Comparison of ENCODE assay signal across 25 cellular contexts in the genomic region with DNA sequence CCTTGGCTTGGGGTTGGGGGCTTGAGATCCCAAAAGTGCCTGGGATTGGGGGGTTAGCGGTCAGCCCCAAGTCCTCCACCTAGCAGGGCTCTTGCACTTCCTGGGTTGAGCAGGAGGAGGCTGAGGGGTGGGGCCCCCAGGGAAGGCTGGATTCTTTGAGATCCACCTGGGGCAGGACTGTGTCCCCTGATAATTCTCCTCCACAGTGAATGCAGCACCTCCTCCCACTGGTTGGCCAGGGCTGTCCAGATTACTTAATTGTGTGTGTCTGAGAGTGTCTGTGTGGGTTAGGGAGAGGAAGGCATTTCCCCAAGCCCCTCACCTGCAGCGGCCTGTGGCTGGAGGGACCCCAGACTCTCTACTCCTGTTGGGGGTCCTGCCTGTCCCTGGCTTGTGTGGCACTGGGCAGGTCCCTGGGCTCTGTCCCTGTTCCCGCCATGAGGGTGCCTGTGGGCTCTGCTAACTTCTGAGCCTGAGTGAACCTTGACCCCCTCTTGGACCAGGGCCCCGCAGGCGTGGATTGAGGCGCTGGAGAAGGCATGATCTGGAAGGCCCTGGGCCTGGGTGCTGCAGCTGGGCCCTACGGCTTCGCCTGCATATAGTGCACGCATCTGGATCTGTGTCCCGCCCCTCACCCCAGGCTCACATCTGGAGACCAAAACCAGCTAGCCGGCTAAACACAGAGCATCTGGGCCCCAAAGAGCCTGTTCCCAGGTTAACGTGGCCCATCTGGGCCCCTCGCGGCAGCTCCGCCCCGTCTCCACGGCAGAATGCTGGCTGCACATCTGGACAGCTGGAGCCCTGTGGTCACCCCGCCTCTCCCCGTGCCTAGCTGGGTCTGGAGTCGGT. TPM values are rescaled to one million over a fixed set of nuclear protein-coding genes. Genes with fewer than 3 reads are reported as not detected.
DNase-seq lines count a peak whose midpoint lies in the region; ATAC-seq, FAIRE-seq and TF ChIP-seq lines count a peak whose summit lies in the region.
"Had no signal": no experiment of that assay in that cellular context is flagged by ENCODE, and none has a peak within 500 bp of the region (broad histone marks: within the 10 kb centered on the region; RNA-seq: fewer than 3 reads in every experiment).

No MANE protein-coding gene starts in this region.

- CTCF ChIA-PET in SK-N-SH (lab: Yijun Ruan, JAX) (interaction anchor here (0.9 to 5.4 kb wide), 5 partner anchors 10 to 530 kb away, joined by 3 to 57 read pairs (median 4); a partner anchor contains a TSS), HepG2 (lab: Yijun Ruan, JAX; ENCODE audit: low intra/inter-chr PET ratio, low total read pairs) (no interaction called here)

- no peak for TF ChIP-seq POLR2A in HepG2 (IDR thresholded peaks at IDR 0.05; ENCODE audit: insufficient read depth in 1 of 2, low read depth in 2 of 2, low read length in 2 of 2)

- H3K4me2 ChIP-seq in SK-N-SH = no peak overlapping the region
- H3K4me2 ChIP-seq in HepG2 (ENCODE audit: low read depth, low read length) = peak overlapping the region; percentile 68
- no peak overlapping the region for H3K4me2 ChIP-seq in GM23248 (ENCODE audit: unreplicated experiment)

- no peak overlapping the region for H3K27ac ChIP-seq in SK-N-SH (ENCODE audit: low read depth in 2 of 2, low read length in 1 of 2)
- H3K27ac ChIP-seq in HepG2 (ENCODE audit: extremely low read length, insufficient read depth, low read length) = no peak overlapping the region
- peak overlapping the region; percentile 36 for H3K27ac ChIP-seq in upper lobe of right lung
- H3K27ac ChIP-seq in GM23248 = no peak overlapping the region
- H3K27ac ChIP-seq: body of pancreas, C4-2B, colonic mucosa, pancreas, VCaP had no signal

- no peaks in the 10 kb centered on the region for H3K79me2 ChIP-seq in SK-N-SH (ENCODE audit: insufficient read depth)
- no peaks in the 10 kb centered on the region for H3K79me2 ChIP-seq in HepG2 (ENCODE audit: insufficient read depth, low read length)
- H3K79me2 ChIP-seq in GM23248 (ENCODE audit: insufficient read depth) = no peaks in the 10 kb centered on the region

- POLR2A ChIA-PET in SK-N-SH (lab: Yijun Ruan, JAX) = interaction anchor here (0.7 kb wide), 1 partner anchor 9 kb away, joined by 3 read pairs; no protein-coding TSS in a partner anchor
- POLR2A ChIA-PET in HepG2 (lab: Yijun Ruan, JAX) = interaction anchor here (1.6 to 2.5 kb wide), 3 partner anchors 9 to 108 kb away, joined by 3 to 25 read pairs (median 11); no protein-coding TSS in a partner anchor

- H2AFZ ChIP-seq in SK-N-SH (ENCODE audit: low read depth) (no peak overlapping the region), HepG2 (ENCODE audit: low read length) (no peak overlapping the region), GM23248 (no peak overlapping the region)

- DNase-seq in SK-N-SH (peak; percentile 85), HepG2 (ENCODE audit: low spot score) (no peak), upper lobe of right lung (no peak), GM23248 (no peak), HuH-7 (ENCODE audit: low spot score) (no peak), NCI-H2107 treated with DMSO at 0.1 percent for 48 hours (lab: John Stamatoyannopoulos, UW; ENCODE audit: unreplicated experiment) (no peak)
- DNase-seq: 8988T; activated CD4-positive, alpha-beta T cell treated with anti-CD3 and anti-CD28 coated beads, Interleukin-2, amount 50 U/mL, for 48 hours; activated naive CD4-positive, alpha-beta T cell treated with anti-CD3 and anti-CD28 coated beads for 36 hours; activated T-cell treated with anti-CD3 and anti-CD28 coated beads, Interleukin-2, amount 50 U/mL, for 1 hour; body of pancreas; colonic mucosa; DMS79 treated with DMSO at 0.1 percent for 48 hours; NCI-H187; SHP77; stimulated activated CD4-positive, alpha-beta T cell treated with anti-CD3 and anti-CD28 coated beads, Interleukin-4, amount 100 ng/mL, for 24 hours had no signal

- no peaks in the 10 kb centered on the region for H3K36me3 ChIP-seq in SK-N-SH (replicated peaks in 1 of 2; ENCODE audit: control insufficient read depth in 1 of 2, insufficient read depth in 2 of 2, low read length in 1 of 2)
- H3K36me3 ChIP-seq in HepG2 (replicated peaks in 1 of 2; ENCODE audit: control insufficient read depth in 1 of 2, insufficient read depth in 2 of 2, low read length in 2 of 2) = no peaks in the 10 kb centered on the region
- no peaks in the 10 kb centered on the region for H3K36me3 ChIP-seq in upper lobe of right lung
- no peaks in the 10 kb centered on the region for H3K36me3 ChIP-seq in GM23248 (ENCODE audit: low read depth)
- H3K36me3 ChIP-seq: colonic mucosa, pancreas had no signal

- no peak overlapping the region for H3K4me3 ChIP-seq in SK-N-SH (ENCODE audit: low read depth in 2 of 2, low read length in 1 of 2)
- H3K4me3 ChIP-seq in HepG2 (replicated peaks in 1 of 3; ENCODE audit: insufficient read depth in 1 of 3, low read depth in 2 of 3, low read length in 3 of 3) = peak overlapping the region in 1 of 3 experiments; percentile 63; a peak in 1 of 6 replicates
- no peak overlapping the region for H3K4me3 ChIP-seq in upper lobe of right lung
- H3K4me3 ChIP-seq in GM23248 = no peak overlapping the region
- H3K4me3 ChIP-seq: body of pancreas, colonic mucosa, lung, pancreas had no signal

- H3K9me2 ChIP-seq in SK-N-SH (no peaks in the 10 kb centered on the region), GM23248 (ENCODE audit: insufficient read depth) (no peaks in the 10 kb centered on the region)

- no peak for TF ChIP-seq CTCF in SK-N-SH (IDR thresholded peaks at IDR 0.05)
- TF ChIP-seq CTCF in HepG2 (CRISPR knock-in tag; IDR thresholded peaks at IDR 0.05) = no peak
- TF ChIP-seq CTCF in upper lobe of right lung (IDR thresholded peaks at IDR 0.05) = no peak

- WGBS in SK-N-SH (ENCODE audit: low lambda C conversion rate) = 85% methylated on average over 12 of the region's 20 CpGs
- WGBS in HepG2 (ENCODE audit: low lambda C conversion rate) = 0% methylated on average over 5 of the region's 20 CpGs
- 53 to 56% methylated on average over 20 of the region's 20 CpGs for WGBS in GM23248 (ENCODE audit: low coverage in 1 of 2, low lambda C conversion rate in 2 of 2, missing lambda C conversion rate in 2 of 2), 2 experiments

- no peak for FAIRE-seq in HepG2 (lab: Jason Lieb, UNC)
- FAIRE-seq: pancreas had no signal

- H3K9ac ChIP-seq in SK-N-SH (no peak overlapping the region), HepG2 (ENCODE audit: insufficient read depth, low read depth, low read length) (no peak overlapping the region), GM23248 (no peak overlapping the region)

- BruUV-seq in HepG2 (replicated peaks; lab: Mats Ljungman, UMichigan) = no TSS peak

- TF ChIP-seq EP300 in SK-N-SH (IDR thresholded peaks at IDR 0.05; ENCODE audit: borderline replicate concordance in 1 of 2, low read depth in 1 of 2, low read length in 1 of 2) (no peak), HepG2 (IDR thresholded peaks at IDR 0.05; ENCODE audit: low read depth in 2 of 2, low read length in 2 of 2) (no peak), HepG2 (CRISPR knock-in tag; IDR thresholded peaks at IDR 0.05; ENCODE audit: borderline replicate concordance) (no peak)

- ATAC-seq in SK-N-SH treated with all-trans-retinoic acid at 6 μM for 48 hours = no peak; the same call in none of the 3 replicates
- peak; percentile 5 for ATAC-seq in esophagus mucosa
- peak; percentile 62 for ATAC-seq in HepG2
- peak; percentile 16 for ATAC-seq in upper lobe of right lung
- ATAC-seq: body of pancreas had no signal

- in situ Hi-C loops in HepG2 (cut with HindIII; ENCODE audit: extremely low pct_ligation_motif_present, low pct_unique_long_range_greater_than_20kb) (loop anchor here (5.0 kb wide), 1 partner anchor 151 kb away; no protein-coding TSS in a partner anchor), GM23248 (cut with MboI) (loop anchor here (10.0 to 25.0 kb wide), 3 partner anchors 153 to 516 kb away; a partner anchor contains a TSS)

- intact Hi-C loops in HepG2 (cut with micrococcal nuclease; ENCODE audit: unreplicated experiment) = no loop called here
- intact Hi-C loops in upper lobe of right lung (cut with DNase I) = no loop called here

- no peaks in the 10 kb centered on the region for H4K20me1 ChIP-seq in SK-N-SH (ENCODE audit: insufficient read depth)
- no peaks in the 10 kb centered on the region for H4K20me1 ChIP-seq in HepG2 (ENCODE audit: insufficient read depth, low read length)
- H4K20me1 ChIP-seq in GM23248 (ENCODE audit: insufficient read depth) = no peaks in the 10 kb centered on the region

- H3K9me3 ChIP-seq in SK-N-SH = no peaks in the 10 kb centered on the region
- no peaks in the 10 kb centered on the region for H3K9me3 ChIP-seq in HepG2 (ENCODE audit: low read length)
- H3K9me3 ChIP-seq in upper lobe of right lung = no peaks in the 10 kb centered on the region
- H3K9me3 ChIP-seq in GM23248 (ENCODE audit: low read depth) = no peaks in the 10 kb centered on the region
- H3K9me3 ChIP-seq: body of pancreas, colonic mucosa, pancreas had no signal

- H3F3A ChIP-seq in SK-N-SH (replicated peaks; ENCODE audit: insufficient read depth) = no peaks in the 10 kb centered on the region
- H3F3A ChIP-seq in GM23248 (ENCODE audit: insufficient read depth) = 0 out of 2 replicates have a peak, but pooled peaks cover 4% of the 10 kb centered on the region

- peaks cover 0 to 35% of the 10 kb centered on the region in 2 experiments; a peak in 1 of 4 replicates for H3K4me1 ChIP-seq in SK-N-SH (ENCODE audit: control insufficient read depth in 1 of 2, insufficient read depth in 2 of 2, low read depth in 1 of 2, low read length in 1 of 2)
- H3K4me1 ChIP-seq in HepG2 (ENCODE audit: insufficient read depth, low read length) = peaks cover 49% of the 10 kb centered on the region
- peaks cover 31% of the 10 kb centered on the region for H3K4me1 ChIP-seq in upper lobe of right lung
- H3K4me1 ChIP-seq in GM23248 (ENCODE audit: insufficient read depth) = no peaks in the 10 kb centered on the region
- H3K4me1 ChIP-seq: colonic mucosa, pancreas had no signal

- TF ChIP-seq RAD21 in SK-N-SH (IDR thresholded peaks at IDR 0.05; ENCODE audit: low read length) (no peak), HepG2 (CRISPR knock-in tag; IDR thresholded peaks at IDR 0.05) (no peak)

- H3K27me3 ChIP-seq in SK-N-SH (ENCODE audit: insufficient read depth) = no peaks in the 10 kb centered on the region
- H3K27me3 ChIP-seq in HepG2 (ENCODE audit: control insufficient read depth in 1 of 2, insufficient read depth in 2 of 2, low read length in 2 of 2) = peaks cover 3% of the 10 kb centered on the region in 2 experiments; a peak in 2 of 5 replicates
- H3K27me3 ChIP-seq in upper lobe of right lung = no peaks in the 10 kb centered on the region
- H3K27me3 ChIP-seq in GM23248 (replicated peaks; ENCODE audit: insufficient read depth) = no peaks in the 10 kb centered on the region
- H3K27me3 ChIP-seq: body of pancreas, colonic mucosa, pancreas had no signal

RNA-seq across cellular contexts. Expression of a gene that starts 10.4 kb away (rescaled TPM):
- polyA plus RNA-seq in SK-N-SH (2012; rRNA removed) = 0.71 and 0.96 TPM in 2 replicates
- 0.32 and 0.63 TPM in 2 replicates for polyA plus RNA-seq in SK-N-SH (2012; cell fraction: cytosol; rRNA removed)
- 0.17 and 0.54 TPM in 2 replicates for polyA plus RNA-seq in SK-N-SH (2012; cell fraction: nucleus; rRNA removed)
- not detected for total RNA-seq in esophagus mucosa
- not detected in 2 replicates for total RNA-seq in HepG2 (2016; rRNA removed; fragmentation: Illumina TruSeq; extraction: Trizol)
- not detected in 2 replicates for total RNA-seq in HepG2 (2016; cell fraction: cytosol; rRNA removed; fragmentation: Illumina TruSeq; extraction: Trizol; ENCODE audit: low read depth)
- total RNA-seq in HepG2 (2016; cell fraction: insoluble cytoplasmic fraction; rRNA removed; fragmentation: Illumina TruSeq; extraction: Trizol) = not detected in 2 replicates
- not detected in 2 replicates for total RNA-seq in HepG2 (2016; cell fraction: membrane; rRNA removed; fragmentation: Illumina TruSeq; extraction: Trizol)
- total RNA-seq in HepG2 (2016; cell fraction: nucleus; rRNA removed; fragmentation: Illumina TruSeq; extraction: Trizol) = not detected in 2 replicates
- polyA plus RNA-seq in HepG2 (2011; rRNA removed) = not detected in 2 replicates
- polyA plus RNA-seq in HepG2 (2011; cell fraction: cytosol; rRNA removed) = not detected in 2 replicates
- not detected in 2 replicates for polyA plus RNA-seq in HepG2 (2011; cell fraction: nucleus; rRNA removed)
- polyA plus RNA-seq in HepG2 (2012) = not detected in 2 replicates
- not detected in 2 replicates for polyA plus RNA-seq in HepG2 (2016; cell fraction: cytosol; fragmentation: Illumina TruSeq; extraction: Trizol; ENCODE audit: low read depth)
- not detected in 2 replicates for polyA plus RNA-seq in HepG2 (2016; cell fraction: insoluble cytoplasmic fraction; fragmentation: Illumina TruSeq; extraction: Trizol; ENCODE audit: low read depth)
- polyA plus RNA-seq in HepG2 (2016; cell fraction: membrane; fragmentation: Illumina TruSeq; extraction: Trizol; ENCODE audit: low read depth) = not detected in 2 replicates
- polyA plus RNA-seq in HepG2 (2016; cell fraction: nucleus; fragmentation: Illumina TruSeq; extraction: Trizol; ENCODE audit: insufficient read depth, low read depth) = not detected in 2 replicates
- polyA minus RNA-seq in HepG2 (2011; rRNA and poly(A)+ RNA removed; ENCODE audit: low replicate concordance) = 1.4 TPM in 1 of 2 replicates, not detected in the other
- polyA minus RNA-seq in HepG2 (2011; cell fraction: cytosol; rRNA and poly(A)+ RNA removed) = not detected in 2 replicates
- polyA minus RNA-seq in HepG2 (2011; cell fraction: nucleus; rRNA and poly(A)+ RNA removed) = not detected in 2 replicates
- total RNA-seq in upper lobe of right lung = not detected
- not detected in 2 replicates for total RNA-seq in GM23248 (2014; rRNA removed; shearing (Covaris generic))
- polyA plus RNA-seq in GM23248 (2016; fragmentation: Nextera tagmentation; extraction: Ambion mirVana) = not detected in 2 replicates
- total RNA-seq: activated naive CD4-positive, alpha-beta T cell treated with anti-CD3 and anti-CD28 coated beads for 36 hours; body of pancreas; colonic mucosa; skeletal muscle tissue; T-helper 1 cell treated with Interleukin-12 subunit alpha and Interleukin-12 subunit beta and Interleukin-4 antibody, amounts not matched to agents 30 ng/mL and 1 ng/mL, for 36 hours had no signal
- polyA plus RNA-seq: IgD-negative memory B cell had no signal

RNA-seq across cellular contexts. Expression of a gene that starts 29.1 kb away (rescaled TPM):
- 2.9 and 3.1 TPM in 2 replicates for polyA plus RNA-seq in SK-N-SH (2012; rRNA removed)
- 0.81 and 1.4 TPM in 2 replicates for polyA plus RNA-seq in SK-N-SH (2012; cell fraction: cytosol; rRNA removed)
- 7.3 and 10.0 TPM in 2 replicates for polyA plus RNA-seq in SK-N-SH (2012; cell fraction: nucleus; rRNA removed)
- total RNA-seq in esophagus mucosa = 1.9 TPM
- total RNA-seq in HepG2 (2016; rRNA removed; fragmentation: Illumina TruSeq; extraction: Trizol) = 1.2 and 2.0 TPM in 2 replicates
- 0.88 and 1.1 TPM in 2 replicates for total RNA-seq in HepG2 (2016; cell fraction: cytosol; rRNA removed; fragmentation: Illumina TruSeq; extraction: Trizol; ENCODE audit: low read depth)
- total RNA-seq in HepG2 (2016; cell fraction: insoluble cytoplasmic fraction; rRNA removed; fragmentation: Illumina TruSeq; extraction: Trizol) = 1.3 and 1.7 TPM in 2 replicates
- total RNA-seq in HepG2 (2016; cell fraction: membrane; rRNA removed; fragmentation: Illumina TruSeq; extraction: Trizol) = 0.77 and 1.5 TPM in 2 replicates
- total RNA-seq in HepG2 (2016; cell fraction: nucleus; rRNA removed; fragmentation: Illumina TruSeq; extraction: Trizol) = 0.60 and 0.99 TPM in 2 replicates
- polyA plus RNA-seq in HepG2 (2011; rRNA removed) = 3.0 and 3.6 TPM in 2 replicates
- 1.5 and 4.7 TPM in 2 replicates for polyA plus RNA-seq in HepG2 (2011; cell fraction: cytosol; rRNA removed)
- 3.3 and 4.0 TPM in 2 replicates for polyA plus RNA-seq in HepG2 (2011; cell fraction: nucleus; rRNA removed)
- polyA plus RNA-seq in HepG2 (2012) = 1.8 and 2.3 TPM in 2 replicates
- polyA plus RNA-seq in HepG2 (2016; cell fraction: cytosol; fragmentation: Illumina TruSeq; extraction: Trizol; ENCODE audit: low read depth) = 1.4 and 1.7 TPM in 2 replicates
- 0.83 and 1.6 TPM in 2 replicates for polyA plus RNA-seq in HepG2 (2016; cell fraction: insoluble cytoplasmic fraction; fragmentation: Illumina TruSeq; extraction: Trizol; ENCODE audit: low read depth)
- 0.92 and 1.7 TPM in 2 replicates for polyA plus RNA-seq in HepG2 (2016; cell fraction: membrane; fragmentation: Illumina TruSeq; extraction: Trizol; ENCODE audit: low read depth)
- 1.5 and 1.8 TPM in 2 replicates for polyA plus RNA-seq in HepG2 (2016; cell fraction: nucleus; fragmentation: Illumina TruSeq; extraction: Trizol; ENCODE audit: insufficient read depth, low read depth)
- 3.6 and 5.4 TPM in 2 replicates for polyA minus RNA-seq in HepG2 (2011; rRNA and poly(A)+ RNA removed; ENCODE audit: low replicate concordance)
- 0.69 and 0.70 TPM in 2 replicates for polyA minus RNA-seq in HepG2 (2011; cell fraction: cytosol; rRNA and poly(A)+ RNA removed)
- 2.1 and 3.7 TPM in 2 replicates for polyA minus RNA-seq in HepG2 (2011; cell fraction: nucleus; rRNA and poly(A)+ RNA removed)
- total RNA-seq in upper lobe of right lung = 2.3 TPM
- 3.5 and 5.3 TPM in 2 replicates for total RNA-seq in GM23248 (2014; rRNA removed; shearing (Covaris generic))
- polyA plus RNA-seq in GM23248 (2016; fragmentation: Nextera tagmentation; extraction: Ambion mirVana) = 6.0 and 6.5 TPM in 2 replicates
- polyA plus RNA-seq: IgD-negative memory B cell had no signal

RNA-seq across cellular contexts. Expression of a gene that starts 40.6 kb away (rescaled TPM):
- polyA plus RNA-seq in SK-N-SH (2012; rRNA removed) (4.6 and 5.9 TPM in 2 replicates), HepG2 (2011; rRNA removed) (35.7 and 47.4 TPM in 2 replicates), GM23248 (2016; fragmentation: Nextera tagmentation; extraction: Ambion mirVana) (0.06 and 0.10 TPM in 2 replicates)
- polyA plus RNA-seq in SK-N-SH (2012; cell fraction: cytosol; rRNA removed) = 1.9 and 3.1 TPM in 2 replicates
- 6.3 and 6.7 TPM in 2 replicates for polyA plus RNA-seq in SK-N-SH (2012; cell fraction: nucleus; rRNA removed)
- total RNA-seq in esophagus mucosa (149 TPM), HepG2 (2016; rRNA removed; fragmentation: Illumina TruSeq; extraction: Trizol) (9.4 and 28.2 TPM in 2 replicates), upper lobe of right lung (103 TPM)
- 4.3 and 4.7 TPM in 2 replicates for total RNA-seq in HepG2 (2016; cell fraction: cytosol; rRNA removed; fragmentation: Illumina TruSeq; extraction: Trizol; ENCODE audit: low read depth)
- total RNA-seq in HepG2 (2016; cell fraction: insoluble cytoplasmic fraction; rRNA removed; fragmentation: Illumina TruSeq; extraction: Trizol) = 9.9 and 28.5 TPM in 2 replicates
- 7.4 and 7.9 TPM in 2 replicates for total RNA-seq in HepG2 (2016; cell fraction: membrane; rRNA removed; fragmentation: Illumina TruSeq; extraction: Trizol)
- total RNA-seq in HepG2 (2016; cell fraction: nucleus; rRNA removed; fragmentation: Illumina TruSeq; extraction: Trizol) = 24.8 and 28.9 TPM in 2 replicates
- 46.8 and 65.8 TPM in 2 replicates for polyA plus RNA-seq in HepG2 (2011; cell fraction: cytosol; rRNA removed)
- polyA plus RNA-seq in HepG2 (2011; cell fraction: nucleus; rRNA removed) = 34.9 and 35.5 TPM in 2 replicates
- polyA plus RNA-seq in HepG2 (2012) = 16.0 and 29.2 TPM in 2 replicates
- 2.9 and 3.1 TPM in 2 replicates for polyA plus RNA-seq in HepG2 (2016; cell fraction: cytosol; fragmentation: Illumina TruSeq; extraction: Trizol; ENCODE audit: low read depth)
- polyA plus RNA-seq in HepG2 (2016; cell fraction: insoluble cytoplasmic fraction; fragmentation: Illumina TruSeq; extraction: Trizol; ENCODE audit: low read depth) = 8.7 and 9.9 TPM in 2 replicates
- polyA plus RNA-seq in HepG2 (2016; cell fraction: membrane; fragmentation: Illumina TruSeq; extraction: Trizol; ENCODE audit: low read depth) = 3.9 and 4.0 TPM in 2 replicates
- polyA plus RNA-seq in HepG2 (2016; cell fraction: nucleus; fragmentation: Illumina TruSeq; extraction: Trizol; ENCODE audit: insufficient read depth, low read depth) = 34.6 and 39.8 TPM in 2 replicates
- polyA minus RNA-seq in HepG2 (2011; rRNA and poly(A)+ RNA removed; ENCODE audit: low replicate concordance) = 55.3 and 116 TPM in 2 replicates
- 39.1 and 50.4 TPM in 2 replicates for polyA minus RNA-seq in HepG2 (2011; cell fraction: cytosol; rRNA and poly(A)+ RNA removed)
- polyA minus RNA-seq in HepG2 (2011; cell fraction: nucleus; rRNA and poly(A)+ RNA removed) = 8.5 and 9.7 TPM in 2 replicates
- total RNA-seq in GM23248 (2014; rRNA removed; shearing (Covaris generic)) = not detected in 2 replicates
- total RNA-seq: skeletal muscle tissue; T-helper 1 cell treated with Interleukin-12 subunit alpha and Interleukin-12 subunit beta and Interleukin-4 antibody, amounts not matched to agents 30 ng/mL and 1 ng/mL, for 36 hours had no signal
- polyA plus RNA-seq: IgD-negative memory B cell had no signal
